Comparison of ENCODE assay signal across 11 cellular contexts in the genomic region with DNA sequence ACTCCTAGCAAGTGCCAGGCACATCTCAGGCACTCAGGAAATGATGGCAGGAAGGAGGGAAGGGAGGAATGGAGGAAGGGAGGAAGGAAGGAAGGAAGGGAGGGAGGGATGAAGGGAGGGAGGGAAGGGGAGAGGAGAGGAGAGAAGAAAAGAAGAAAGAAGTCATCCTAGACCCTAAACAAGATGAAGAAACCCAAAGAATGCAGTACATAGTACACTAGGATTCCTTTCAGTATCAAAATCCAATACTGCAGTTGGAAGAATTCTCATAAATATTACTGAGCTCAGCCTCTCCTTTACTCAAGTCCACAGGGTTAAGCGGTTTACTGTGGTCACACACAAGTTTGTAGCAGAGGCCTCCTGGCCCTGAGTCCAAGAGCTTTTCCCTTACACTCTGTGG.
"Had no signal": no experiment of that assay in that cellular context is flagged by ENCODE, and none has a peak within 500 bp of the region (broad histone marks: within the 10 kb centered on the region; RNA-seq: fewer than 3 reads in every experiment).

No MANE protein-coding gene starts in this region.

- H3K9ac ChIP-seq: GM23248 had no signal

- H3K4me1 ChIP-seq: HAP-1 had no signal

- ATAC-seq: GM23338, HCT116 had no signal

- H3K4me3 ChIP-seq: GM23248, GM23338, HAP-1 had no signal

- H2AFZ ChIP-seq: GM23248, GM23338 had no signal

- DNase-seq: GM23248, GOT3, H7, H9, HCEC 1CT, HFFc6 had no signal

- FAIRE-seq: H1, H54 had no signal

- H3K27ac ChIP-seq: GM23248 had no signal

- H3K4me2 ChIP-seq: GM23338 had no signal

- H3K9me3 ChIP-seq: HAP-1 had no signal

- H3K36me3 ChIP-seq: HAP-1 had no signal
